In the genomic region with DNA sequence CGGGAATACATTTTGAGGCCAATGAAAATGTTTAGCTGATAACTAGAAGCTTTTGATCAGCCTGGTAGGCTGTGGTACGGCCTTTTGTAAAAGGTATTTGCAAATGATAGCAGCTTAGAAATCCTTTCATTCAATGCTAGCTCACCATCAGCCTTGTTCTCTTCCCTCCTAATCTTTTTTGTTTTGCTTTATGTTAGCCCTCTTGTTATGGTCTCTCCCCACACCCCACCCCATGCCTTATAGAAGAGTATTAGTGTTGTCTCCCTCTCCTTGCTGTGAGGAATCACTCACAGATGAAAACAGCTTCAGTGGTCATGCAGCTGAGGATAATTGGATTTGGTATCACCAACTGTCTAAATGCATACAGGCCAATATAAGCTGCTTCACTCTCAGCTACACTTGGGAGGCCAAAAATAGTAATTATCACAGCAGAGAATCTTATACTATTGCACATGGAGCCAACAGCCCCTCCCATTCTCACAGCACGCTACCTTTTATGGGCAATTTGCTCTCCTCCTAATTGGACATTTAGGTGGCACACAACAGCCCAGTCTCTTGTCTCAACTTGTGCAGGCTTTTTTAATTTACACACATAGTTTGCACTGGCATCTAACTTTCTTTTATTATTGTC, we compare ENCODE assay signal across 26 cellular contexts.
DNase-seq lines count a peak whose midpoint lies in the region; TF ChIP-seq lines count a peak whose summit lies in the region.
"Had no signal": no experiment of that assay in that cellular context is flagged by ENCODE, and none has a peak within 500 bp of the region (broad histone marks: within the 10 kb centered on the region; RNA-seq: fewer than 3 reads in every experiment).

No MANE protein-coding gene starts in this region.

- TF ChIP-seq CTCF in WERI-Rb-1 (IDR thresholded peaks at IDR 0.05; ENCODE audit: low read depth, low read length) (no peak), progenitor cell of endocrine pancreas (IDR thresholded peaks at IDR 0.05; ENCODE audit: unreplicated experiment) (no peak), GM10266 (IDR thresholded peaks at IDR 0.05; ENCODE audit: control insufficient read depth, insufficient read depth, low read depth, missing control alignments) (no peak)

- no peaks in the 10 kb centered on the region for H3K27me3 Mint-ChIP-seq in progenitor cell of endocrine pancreas
- H3K27me3 Mint-ChIP-seq: activated CD8-positive, alpha-beta T cell treated with anti-CD3 and anti-CD28 coated beads for 36 hours; activated naive CD8-positive, alpha-beta T cell treated with anti-CD3 and anti-CD28 coated beads for 36 hours had no signal

- H3K27ac ChIP-seq in WERI-Rb-1: no peak overlapping the region
- H3K27ac ChIP-seq: HL-60, sigmoid colon, SJCRH30, suprapubic skin had no signal

- H3K27me3 ChIP-seq in WERI-Rb-1 (ENCODE audit: insufficient read depth, low read depth, severe bottlenecking): peaks cover 37% of the 10 kb centered on the region
- H3K27me3 ChIP-seq: sigmoid colon, SJCRH30, suprapubic skin had no signal

- no peaks in the 10 kb centered on the region for H3K9me3 ChIP-seq in WERI-Rb-1 (ENCODE audit: severe bottlenecking)
- H3K9me3 ChIP-seq: sigmoid colon, SJCRH30, suprapubic skin had no signal

- H3K4me3 Mint-ChIP-seq in progenitor cell of endocrine pancreas (ENCODE audit: low read depth): no peak overlapping the region
- H3K4me3 Mint-ChIP-seq: activated CD8-positive, alpha-beta T cell treated with anti-CD3 and anti-CD28 coated beads for 36 hours; activated naive CD8-positive, alpha-beta T cell treated with anti-CD3 and anti-CD28 coated beads for 36 hours; immature natural killer cell; neural crest cell; stimulated activated naive B cell treated with anti-CD40 and anti-IgM and Interleukin-4, amounts not matched to agents 10 μg/mL and 1 μg/mL and 100 μg/mL, for 72 hours had no signal

- no peak overlapping the region for H3K4me3 ChIP-seq in WERI-Rb-1 (ENCODE audit: low read depth, low read length)
- H3K4me3 ChIP-seq: sigmoid colon, SJCRH30, suprapubic skin had no signal

- H3K36me3 Mint-ChIP-seq in progenitor cell of endocrine pancreas (ENCODE audit: insufficient read depth): no peaks in the 10 kb centered on the region
- H3K36me3 Mint-ChIP-seq: activated naive CD8-positive, alpha-beta T cell treated with anti-CD3 and anti-CD28 coated beads for 36 hours; immature natural killer cell; stimulated activated naive B cell treated with anti-CD40 and anti-IgM and Interleukin-4, amounts not matched to agents 10 μg/mL and 1 μg/mL and 100 μg/mL, for 72 hours had no signal

- H3K27ac Mint-ChIP-seq in progenitor cell of endocrine pancreas: peak overlapping the region; percentile 53
- H3K27ac Mint-ChIP-seq: activated CD8-positive, alpha-beta T cell treated with anti-CD3 and anti-CD28 coated beads for 36 hours; activated naive CD8-positive, alpha-beta T cell treated with anti-CD3 and anti-CD28 coated beads for 36 hours; immature natural killer cell; stimulated activated naive B cell treated with anti-CD40 and anti-IgM and Interleukin-4, amounts not matched to agents 10 μg/mL and 1 μg/mL and 100 μg/mL, for 72 hours had no signal

- no peaks in the 10 kb centered on the region for H3K9me3 Mint-ChIP-seq in progenitor cell of endocrine pancreas (ENCODE audit: low read depth)
- H3K9me3 Mint-ChIP-seq: activated CD8-positive, alpha-beta T cell treated with anti-CD3 and anti-CD28 coated beads for 36 hours; activated naive CD8-positive, alpha-beta T cell treated with anti-CD3 and anti-CD28 coated beads for 36 hours; neural crest cell; stimulated activated naive B cell treated with anti-CD40 and anti-IgM and Interleukin-4, amounts not matched to agents 10 μg/mL and 1 μg/mL and 100 μg/mL, for 72 hours had no signal

- peaks cover 31% of the 10 kb centered on the region for H3K4me1 Mint-ChIP-seq in progenitor cell of endocrine pancreas (ENCODE audit: low read depth)
- H3K4me1 Mint-ChIP-seq: activated naive CD8-positive, alpha-beta T cell treated with anti-CD3 and anti-CD28 coated beads for 36 hours; immature natural killer cell; stimulated activated naive B cell treated with anti-CD40 and anti-IgM and Interleukin-4, amounts not matched to agents 10 μg/mL and 1 μg/mL and 100 μg/mL, for 72 hours had no signal

- peak; percentile 1 for DNase-seq in NCI-H146 (lab: John Stamatoyannopoulos, UW)
- DNase-seq in NCI-H146 treated with DMSO at 0.1 percent for 48 hours (lab: John Stamatoyannopoulos, UW; ENCODE audit: unreplicated experiment): no peak
- DNase-seq in NCI-H2227 treated with DMSO at 0.1 percent for 48 hours (lab: John Stamatoyannopoulos, UW): peak; percentile 87
- peak; percentile 28 for DNase-seq in WERI-Rb-1
- no peak for DNase-seq in progenitor cell of endocrine pancreas (ENCODE audit: low spot score, unreplicated experiment)
- no peak for DNase-seq in GM10266 (ENCODE audit: extremely low spot score)
- DNase-seq in activated CD8-positive, alpha-beta memory T cell treated with anti-CD3 and anti-CD28 coated beads for 24 hours: no peak
- DNase-seq in SKM-1 treated with dmso at 0.1 percent for 144 hours (lab: John Stamatoyannopoulos, UW; ENCODE audit: unreplicated experiment): no peak
- DNase-seq: 8988T; activated CD4-positive, alpha-beta T cell treated with anti-CD3 and anti-CD28 coated beads for 1 hour; activated CD8-positive, alpha-beta T cell treated with anti-CD3 and anti-CD28 coated beads for 36 hours; activated effector memory CD4-positive, alpha-beta T cell treated with Interleukin-2 at 50 U/mL for 16 hours; activated naive CD8-positive, alpha-beta T cell treated with anti-CD3 and anti-CD28 coated beads for 36 hours; activated T-cell treated with anti-CD3 and anti-CD28 coated beads for 4 hours; aorta; dermis blood vessel endothelial cell; immature natural killer cell; NCI-H1930; NCI-H446 treated with DMSO at 0.1 percent for 48 hours; sigmoid colon; stimulated activated naive B cell treated with anti-CD40 and anti-IgM and Interleukin-4, amounts not matched to agents 10 μg/mL and 1 μg/mL and 100 μg/mL, for 72 hours; T-helper 1 cell had no signal

- H3K36me3 ChIP-seq in WERI-Rb-1: no peaks in the 10 kb centered on the region
- H3K36me3 ChIP-seq: sigmoid colon, SJCRH30, suprapubic skin had no signal

Comparison
In these comparisons a context has a peak if more than half of its experiments do, and no peak if none do; other contexts are left out.
1. DNase-seq: peak in NCI-H146 (single experiment), NCI-H2227 treated with DMSO at 0.1 percent for 48 hours (single experiment) and WERI-Rb-1 (single experiment); none in NCI-H146 treated with DMSO at 0.1 percent for 48 hours (single experiment), progenitor cell of endocrine pancreas (single experiment), GM10266 (single experiment), activated CD8-positive, alpha-beta memory T cell treated with anti-CD3 and anti-CD28 coated beads for 24 hours (single experiment) and SKM-1 treated with dmso at 0.1 percent for 144 hours (single experiment).